ENCODE assay signal across 10 cellular contexts in genomic region chr19:45515807-45516401, GRCh38. TPM values are rescaled to one million over a fixed set of nuclear protein-coding genes. Genes with fewer than 3 reads are reported as not detected.
DNase-seq lines count a peak whose midpoint lies in the region; ATAC-seq and TF ChIP-seq lines count a peak whose summit lies in the region.
"Had no signal": no experiment of that assay in that cellular context is flagged by ENCODE, and none has a peak within 500 bp of the region (broad histone marks: within the 10 kb centered on the region; RNA-seq: fewer than 3 reads in every experiment).

No MANE protein-coding gene starts in this region.

- no peak for ATAC-seq in central memory CD8-positive, alpha-beta T cell (replicated peaks; ENCODE audit: extremely low read depth, poor library complexity, severe bottlenecking)
- peak; percentile 50 for ATAC-seq in mucosa of descending colon
- no peak for ATAC-seq in WTC11
- no peak for ATAC-seq in HG02840 (IDR thresholded peaks at IDR 0.05; ENCODE audit: low FRiP score, unreplicated experiment)
- no peak for ATAC-seq in GM19023 (IDR thresholded peaks at IDR 0.05; ENCODE audit: unreplicated experiment)

- no peaks in the 10 kb centered on the region for H3K9me3 ChIP-seq in BLaER1 treated with 17β-estradiol and CSF1 and Interleukin-3, amounts not matched to agents 10 nM and 100 nM (replicated peaks in 1 of 11)
- H3K9me3 ChIP-seq in mucosa of descending colon, result no peaks in the 10 kb centered on the region
- H3K9me3 ChIP-seq: prostate gland had no signal

- H3K27me3 ChIP-seq in BLaER1 treated with 17β-estradiol and CSF1 and Interleukin-3, amounts not matched to agents 10 nM and 100 nM, result no peaks in the 10 kb centered on the region

- H3K36me3 ChIP-seq in BLaER1 treated with 17β-estradiol and CSF1 and Interleukin-3, amounts not matched to agents 10 nM and 100 nM, result peaks cover 27 to 93% (median 54%) of the 10 kb centered on the region in 11 experiments
- H3K36me3 ChIP-seq in mucosa of descending colon (ENCODE audit: low read depth), result peaks cover 11% of the 10 kb centered on the region

- no peak for DNase-seq in central memory CD8-positive, alpha-beta T cell (ENCODE audit: low spot score in 2 of 2)
- peak; percentile 80 for DNase-seq in mucosa of descending colon
- DNase-seq in WTC11 (ENCODE audit: low spot score), result no peak
- no peak for DNase-seq in amygdala (lab: John Stamatoyannopoulos, UW)
- DNase-seq: NCI-H146 had no signal

- H4K20me1 ChIP-seq in BLaER1 treated with 17β-estradiol and CSF1 and Interleukin-3, amounts not matched to agents 10 nM and 100 nM, result peaks cover 16 to 91% (median 62%) of the 10 kb centered on the region in 11 experiments; a peak in 18 of 22 replicates

- CTCF ChIA-PET in WTC11 (lab: Charles Lee), result interaction anchor here (0.5 to 1.9 kb wide), 6 partner anchors 12 to 127 kb away, joined by 3 to 9 read pairs (median 6); no protein-coding TSS in a partner anchor

- no peak for TF ChIP-seq CTCF in mucosa of descending colon (IDR thresholded peaks at IDR 0.05)
- TF ChIP-seq CTCF in WTC11 (IDR thresholded peaks at IDR 0.05), result no peak

- H3K4me1 Mint-ChIP-seq in IgD-negative memory B cell (peaks cover 35 to 43% (median 37%) of the 10 kb centered on the region in 3 donors), WTC11 (peaks cover 12% of the 10 kb centered on the region)
- peaks cover 53% of the 10 kb centered on the region for H3K4me1 Mint-ChIP-seq in central memory CD8-positive, alpha-beta T cell

- intact Hi-C loops in mucosa of descending colon (cut with DNase I, micrococcal nuclease), result no loop called here

- peak overlapping the region in 9 of 10 experiments; percentile 8 to 99 (median 43); a peak in 15 of 20 replicates for H3K4me3 ChIP-seq in BLaER1 treated with 17β-estradiol and CSF1 and Interleukin-3, amounts not matched to agents 10 nM and 100 nM
- no peak overlapping the region for H3K4me3 ChIP-seq in mucosa of descending colon
- H3K4me3 ChIP-seq: prostate gland had no signal

- H3K4me2 ChIP-seq in BLaER1 treated with 17β-estradiol and CSF1 and Interleukin-3, amounts not matched to agents 10 nM and 100 nM, result peak overlapping the region; percentile 67 to 99 (median 94)

- peaks cover 64 to 97% (median 72%) of the 10 kb centered on the region in 10 experiments for H3K4me1 ChIP-seq in BLaER1 treated with 17β-estradiol and CSF1 and Interleukin-3, amounts not matched to agents 10 nM and 100 nM
- H3K4me1 ChIP-seq in mucosa of descending colon (ENCODE audit: low read depth), result peaks cover 74% of the 10 kb centered on the region

- no peaks in the 10 kb centered on the region for H3K9me3 Mint-ChIP-seq in IgD-negative memory B cell
- no peaks in the 10 kb centered on the region for H3K9me3 Mint-ChIP-seq in central memory CD8-positive, alpha-beta T cell
- H3K9me3 Mint-ChIP-seq in WTC11, result no peaks in the 10 kb centered on the region

- H3K4me3 Mint-ChIP-seq in IgD-negative memory B cell (peak overlapping the region; percentile 63 to 96 (median 90)), WTC11 (no peak overlapping the region)
- H3K4me3 Mint-ChIP-seq in central memory CD8-positive, alpha-beta T cell, result peak overlapping the region; percentile 50

- POLR2A ChIA-PET in WTC11 (lab: Charles Lee), result no interaction called here

- peak overlapping the region; percentile 63 to 94 (median 86) for H3K27ac ChIP-seq in BLaER1 treated with 17β-estradiol and CSF1 and Interleukin-3, amounts not matched to agents 10 nM and 100 nM

- peak overlapping the region; percentile 65 to 95 (median 71) for H3K9ac ChIP-seq in BLaER1 treated with 17β-estradiol and CSF1 and Interleukin-3, amounts not matched to agents 10 nM and 100 nM

- H3K27me3 Mint-ChIP-seq in IgD-negative memory B cell (no peaks in the 10 kb centered on the region), WTC11 (ENCODE audit: low read depth) (no peaks in the 10 kb centered on the region)
- no peaks in the 10 kb centered on the region for H3K27me3 Mint-ChIP-seq in central memory CD8-positive, alpha-beta T cell

- H3K36me3 Mint-ChIP-seq in IgD-negative memory B cell, result no peaks in the 10 kb centered on the region
- H3K36me3 Mint-ChIP-seq in central memory CD8-positive, alpha-beta T cell (ENCODE audit: insufficient read depth), result peaks cover 47% of the 10 kb centered on the region
- H3K36me3 Mint-ChIP-seq in WTC11, result peaks cover 21% of the 10 kb centered on the region

- H3K27ac Mint-ChIP-seq in IgD-negative memory B cell (peak overlapping the region; percentile 96 to 99 (median 99)), WTC11 (no peak overlapping the region)
- peak overlapping the region; percentile 93 for H3K27ac Mint-ChIP-seq in central memory CD8-positive, alpha-beta T cell (ENCODE audit: low read depth)

TF ChIP-seq in WTC11, 78 proteins besides CTCF, POLR2A, EP300 and RAD21:
- TF ChIP-seq MYBL2 (CRISPR knock-in tag; IDR thresholded peaks at IDR 0.05) (no peak), RORB (CRISPR knock-in tag; IDR thresholded peaks at IDR 0.05) (no peak), ZNF532 (CRISPR knock-in tag; IDR thresholded peaks at IDR 0.05; ENCODE audit: borderline replicate concordance) (no peak)
TF ChIP-seq in WTC11: peak in this region for 0.

RNA-seq across cellular contexts. Expression of gene VASP, which starts 8.6 kb away (rescaled TPM):
- polyA plus RNA-seq in IgD-negative memory B cell, result 111 TPM
- total RNA-seq in mucosa of descending colon (100 to 1,000 TPM; 190 to 252 (median 235) TPM), WTC11 (2021) (143 to 146 TPM (median 144 TPM) in 3 replicates)

RNA-seq across cellular contexts. Expression of gene PPM1N, which starts 17.7 kb away (rescaled TPM):
- polyA plus RNA-seq in IgD-negative memory B cell, result 4.0 TPM
- 1 to 10 TPM in 1 of 3 donors, under 1 TPM in 2; 0.43 to 1.3 (median 0.87) TPM for total RNA-seq in mucosa of descending colon
- 10.3 to 15.1 TPM (median 14.2 TPM) in 3 replicates for total RNA-seq in WTC11 (2021)

RNA-seq across cellular contexts. Expression of gene RTN2, which starts 19.1 kb away (rescaled TPM):
- polyA plus RNA-seq in IgD-negative memory B cell, result 0.71 TPM
- total RNA-seq in mucosa of descending colon (10 to 100 TPM in 1 of 3 donors, 1 to 10 TPM in 2; 3.1 to 18.2 (median 6.2) TPM), WTC11 (2021) (25.1 to 27.8 TPM (median 27.4 TPM) in 3 replicates)

RNA-seq across cellular contexts. Expression of gene FOSB, which starts 48.1 kb away (rescaled TPM):
- polyA plus RNA-seq in IgD-negative memory B cell, result 48.1 TPM
- total RNA-seq in mucosa of descending colon, result 10 to 100 TPM in 1 of 3 donors, 1 to 10 TPM in 1, under 1 TPM in 1; 0.58 to 10.3 (median 1.6) TPM
- 2.3 to 7.2 TPM (median 5.4 TPM) in 3 replicates for total RNA-seq in WTC11 (2021)

Comparison
In these comparisons a context has a peak if more than half of its experiments do, and no peak if none do; other contexts are left out.
1. DNase-seq: peak in mucosa of descending colon (3 of 3); none in central memory CD8-positive, alpha-beta T cell (0 of 2), WTC11 (single experiment) and amygdala (0 of 56).